In the genomic region with DNA sequence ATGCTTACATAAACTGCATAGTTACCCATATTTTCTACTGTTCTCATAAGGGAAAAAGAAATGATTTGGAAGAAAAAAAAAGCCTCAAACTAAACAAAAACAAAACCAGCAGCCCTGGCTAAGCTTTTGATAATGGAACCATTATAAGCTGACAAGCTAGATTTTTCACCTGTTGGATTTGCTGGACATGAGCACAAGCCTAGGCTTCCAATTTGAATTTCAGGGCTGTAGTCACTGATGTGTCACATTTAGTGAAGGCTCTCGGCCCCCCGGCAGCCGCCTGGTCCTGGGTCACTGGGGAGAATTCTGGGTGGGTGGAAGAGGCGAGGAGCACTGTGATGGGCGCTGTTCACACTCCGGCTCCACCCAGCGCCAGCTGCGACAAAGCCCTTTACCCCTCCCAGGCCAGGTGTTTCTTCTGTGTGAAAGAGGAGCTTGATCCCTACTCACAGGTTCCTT, we compare ENCODE assay signal across 8 cellular contexts. TPM values are rescaled to one million over a fixed set of nuclear protein-coding genes. Genes with fewer than 3 reads are reported as not detected.
A peak's percentile ranks its signal among the peaks of the same experiment; 100 is the strongest.
DNase-seq lines count a peak whose midpoint lies in the region; ATAC-seq and TF ChIP-seq lines count a peak whose summit lies in the region.

No MANE protein-coding gene starts in this region.

- peaks cover 43% of the 10 kb centered on the region for H3K4me1 ChIP-seq in CD8-positive, alpha-beta memory T cell (ENCODE audit: insufficient read depth, low read length)
- no peaks in the 10 kb centered on the region for H3K4me1 ChIP-seq in iPS DF 6.9 (ENCODE audit: control insufficient read depth, insufficient read depth, low read length)

- no peaks in the 10 kb centered on the region for H3K9me3 Mint-ChIP-seq in CD8-positive, alpha-beta memory T cell
- no peaks in the 10 kb centered on the region for H3K9me3 Mint-ChIP-seq in WTC11
- no peaks in the 10 kb centered on the region for H3K9me3 Mint-ChIP-seq in stimulated activated memory B cell treated with anti-CD40 and anti-IgM and Interleukin-4, amounts not matched to agents 10 μg/mL and 1 μg/mL and 100 μg/mL, for 72 hours

- peak overlapping the region; percentile 89 to 99 (median 94) for H3K27ac Mint-ChIP-seq in CD8-positive, alpha-beta memory T cell
- H3K27ac Mint-ChIP-seq in WTC11, result no peak overlapping the region
- H3K27ac Mint-ChIP-seq in stimulated activated memory B cell treated with anti-CD40 and anti-IgM and Interleukin-4, amounts not matched to agents 10 μg/mL and 1 μg/mL and 100 μg/mL, for 72 hours, result peak overlapping the region; percentile 82

- POLR2A ChIA-PET in CD8-positive, alpha-beta memory T cell (lab: Charles Lee), result interaction anchor here (0.6 to 4.2 kb wide), 8 partner anchors 9 to 492 kb away, joined by 3 to 36 read pairs (median 4); a partner anchor contains a TSS
- POLR2A ChIA-PET in WTC11 (lab: Charles Lee), result interaction anchor here (0.6 kb wide), 1 partner anchor 309 kb away, joined by 3 read pairs; no protein-coding TSS in a partner anchor
- POLR2A ChIA-PET in HEK293T (lab: Yijun Ruan, JAX), result interaction anchor here (0.6 kb wide), 1 partner anchor 1703 kb away, joined by 3 read pairs; a partner anchor contains a TSS

- peak overlapping the region; percentile 70 for H3K27ac ChIP-seq in CD8-positive, alpha-beta memory T cell (ENCODE audit: low read depth, low read length)
- H3K27ac ChIP-seq in KOPT-K1 (ENCODE audit: low read depth, low read length, poor library complexity, severe bottlenecking), result peak overlapping the region; percentile 55
- H3K27ac ChIP-seq in iPS DF 6.9 (ENCODE audit: low read length), result no peak overlapping the region

- H3K4me3 Mint-ChIP-seq in CD8-positive, alpha-beta memory T cell, result peak overlapping the region; percentile 88 to 100 (median 95)
- H3K4me3 Mint-ChIP-seq in WTC11, result peak overlapping the region; percentile 83
- peak overlapping the region; percentile 92 for H3K4me3 Mint-ChIP-seq in stimulated activated memory B cell treated with anti-CD40 and anti-IgM and Interleukin-4, amounts not matched to agents 10 μg/mL and 1 μg/mL and 100 μg/mL, for 72 hours

- peaks cover 0 to 8% (median 0%) of the 10 kb centered on the region in 3 donors for H3K36me3 Mint-ChIP-seq in CD8-positive, alpha-beta memory T cell
- H3K36me3 Mint-ChIP-seq in WTC11, result no peaks in the 10 kb centered on the region
- H3K36me3 Mint-ChIP-seq in stimulated activated memory B cell treated with anti-CD40 and anti-IgM and Interleukin-4, amounts not matched to agents 10 μg/mL and 1 μg/mL and 100 μg/mL, for 72 hours, result peaks cover 6% of the 10 kb centered on the region

- CTCF ChIA-PET in CD8-positive, alpha-beta memory T cell (lab: Charles Lee), result interaction anchor here (1.0 to 5.7 kb wide), 6 partner anchors 9 to 465 kb away, joined by 3 to 51 read pairs (median 7); no protein-coding TSS in a partner anchor
- CTCF ChIA-PET in WTC11 (lab: Charles Lee), result interaction anchor here (1.0 to 5.0 kb wide), 7 partner anchors 9 to 466 kb away, joined by 4 to 59 read pairs (median 9); a partner anchor contains a TSS
- CTCF ChIA-PET in HEK293T (lab: Yijun Ruan, JAX), result no interaction called here

- no peak for TF ChIP-seq CTCF in WTC11 (IDR thresholded peaks at IDR 0.05)

- H3K9me3 ChIP-seq in CD8-positive, alpha-beta memory T cell (ENCODE audit: low read length), result no peaks in the 10 kb centered on the region
- H3K9me3 ChIP-seq in KOPT-K1 (ENCODE audit: insufficient read depth, low read length, poor library complexity, severe bottlenecking) (no peaks in the 10 kb centered on the region), iPS DF 6.9 (ENCODE audit: control insufficient read depth, insufficient read depth, low read length) (no peaks in the 10 kb centered on the region)

- H3K27me3 ChIP-seq in CD8-positive, alpha-beta memory T cell (ENCODE audit: insufficient read depth, low read length, poor library complexity, severe bottlenecking), result no peaks in the 10 kb centered on the region
- peaks cover 5% of the 10 kb centered on the region; the same call in 1 of the 2 replicates for H3K27me3 ChIP-seq in iPS DF 6.9 (ENCODE audit: control insufficient read depth, insufficient read depth, low read length)

- ATAC-seq in WTC11, result no peak
- ATAC-seq in stimulated activated memory B cell treated with anti-CD40 and anti-IgM and Interleukin-4, amounts not matched to agents 10 μg/mL and 1 μg/mL and 100 μg/mL, for 72 hours, result no peak

- peaks cover 0 to 2% of the 10 kb centered on the region in 2 donors for H3K27me3 Mint-ChIP-seq in CD8-positive, alpha-beta memory T cell
- peaks cover 28% of the 10 kb centered on the region for H3K27me3 Mint-ChIP-seq in WTC11 (ENCODE audit: low read depth)
- no peaks in the 10 kb centered on the region for H3K27me3 Mint-ChIP-seq in stimulated activated memory B cell treated with anti-CD40 and anti-IgM and Interleukin-4, amounts not matched to agents 10 μg/mL and 1 μg/mL and 100 μg/mL, for 72 hours

- no CpG with 5 or more reads among the region's 8 CpGs for WGBS in iPS DF 6.9 (ENCODE audit: insufficient coverage, insufficient read length)

- peaks cover 43 to 69% (median 47%) of the 10 kb centered on the region in 3 donors for H3K4me1 Mint-ChIP-seq in CD8-positive, alpha-beta memory T cell
- H3K4me1 Mint-ChIP-seq in WTC11, result peaks cover 21% of the 10 kb centered on the region
- peaks cover 70% of the 10 kb centered on the region for H3K4me1 Mint-ChIP-seq in stimulated activated memory B cell treated with anti-CD40 and anti-IgM and Interleukin-4, amounts not matched to agents 10 μg/mL and 1 μg/mL and 100 μg/mL, for 72 hours

- no peaks in the 10 kb centered on the region for H3K36me3 ChIP-seq in CD8-positive, alpha-beta memory T cell (ENCODE audit: insufficient read depth, low read length)
- H3K36me3 ChIP-seq in KOPT-K1 (ENCODE audit: insufficient read depth, low read length), result no peaks in the 10 kb centered on the region
- no peaks in the 10 kb centered on the region for H3K36me3 ChIP-seq in iPS DF 6.9 (ENCODE audit: control insufficient read depth, insufficient read depth, low read length)

- peak overlapping the region; percentile 86 for H3K4me3 ChIP-seq in CD8-positive, alpha-beta memory T cell (ENCODE audit: low read length)
- H3K4me3 ChIP-seq in iPS DF 6.9 (ENCODE audit: low read length), result peak overlapping the region; percentile 64; the same call in 1 of the 2 replicates

- no peak for DNase-seq in CD8-positive, alpha-beta memory T cell
- no peak for DNase-seq in WTC11 (ENCODE audit: low spot score)
- no peak for DNase-seq in iPS DF 6.9 (ENCODE audit: low read depth, low spot score)
- DNase-seq in foreskin melanocyte, result no peak
- no peak for DNase-seq in HK-2 (ENCODE audit: unreplicated experiment)
- DNase-seq in HEK293T (ENCODE audit: extremely low spot score), result no peak

TF ChIP-seq in WTC11, 78 proteins besides CTCF, POLR2A, EP300 and RAD21 (continues in another document):
- TF ChIP-seq, protein P1, sequence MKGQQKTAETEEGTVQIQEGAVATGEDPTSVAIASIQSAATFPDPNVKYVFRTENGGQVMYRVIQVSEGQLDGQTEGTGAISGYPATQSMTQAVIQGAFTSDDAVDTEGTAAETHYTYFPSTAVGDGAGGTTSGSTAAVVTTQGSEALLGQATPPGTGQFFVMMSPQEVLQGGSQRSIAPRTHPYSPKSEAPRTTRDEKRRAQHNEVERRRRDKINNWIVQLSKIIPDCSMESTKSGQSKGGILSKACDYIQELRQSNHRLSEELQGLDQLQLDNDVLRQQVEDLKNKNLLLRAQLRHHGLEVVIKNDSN (CRISPR knock-in tag; IDR thresholded peaks at IDR 0.05), result no peak
- TF ChIP-seq ZNF396 (CRISPR knock-in tag; IDR thresholded peaks at IDR 0.05; ENCODE audit: borderline replicate concordance) (no peak), ZNF423 (CRISPR knock-in tag; IDR thresholded peaks at IDR 0.05) (no peak)

TF ChIP-seq in HEK293T, 16 proteins besides CTCF, POLR2A, EP300 and RAD21:
- TF ChIP-seq, protein P2, sequence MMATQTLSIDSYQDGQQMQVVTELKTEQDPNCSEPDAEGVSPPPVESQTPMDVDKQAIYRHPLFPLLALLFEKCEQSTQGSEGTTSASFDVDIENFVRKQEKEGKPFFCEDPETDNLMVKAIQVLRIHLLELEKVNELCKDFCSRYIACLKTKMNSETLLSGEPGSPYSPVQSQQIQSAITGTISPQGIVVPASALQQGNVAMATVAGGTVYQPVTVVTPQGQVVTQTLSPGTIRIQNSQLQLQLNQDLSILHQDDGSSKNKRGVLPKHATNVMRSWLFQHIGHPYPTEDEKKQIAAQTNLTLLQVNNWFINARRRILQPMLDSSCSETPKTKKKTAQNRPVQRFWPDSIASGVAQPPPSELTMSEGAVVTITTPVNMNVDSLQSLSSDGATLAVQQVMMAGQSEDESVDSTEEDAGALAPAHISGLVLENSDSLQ (IDR thresholded peaks at IDR 0.05), result no peak
- TF ChIP-seq LEF1 (IDR thresholded peaks at IDR 0.05; ENCODE audit: borderline replicate concordance) (no peak), SUZ12 (IDR thresholded peaks at IDR 0.05) (no peak), L3MBTL2 (conservative IDR thresholded peaks at IDR 0.05) (no peak), ELF4 (IDR thresholded peaks at IDR 0.05) (no peak), FOXK2 (IDR thresholded peaks at IDR 0.05) (no peak), SP1 (IDR thresholded peaks at IDR 0.05) (no peak), FOXA1 (IDR thresholded peaks at IDR 0.05) (no peak), FOXM1 (IDR thresholded peaks at IDR 0.05; ENCODE audit: borderline replicate concordance) (no peak), HDGF (IDR thresholded peaks at IDR 0.05; ENCODE audit: borderline replicate concordance) (no peak), ARNT (IDR thresholded peaks at IDR 0.05) (no peak), CTBP1 (IDR thresholded peaks at IDR 0.05; ENCODE audit: borderline replicate concordance) (no peak), BHLHE40 (IDR thresholded peaks at IDR 0.05; ENCODE audit: borderline replicate concordance) (no peak), NFRKB (IDR thresholded peaks at IDR 0.05) (no peak), TARDBP (IDR thresholded peaks at IDR 0.05) (no peak), ZNF384 (IDR thresholded peaks at IDR 0.05) (no peak)

RNA-seq across cellular contexts. Expression of a gene that starts 4.6 kb away (rescaled TPM):
- 1 to 10 TPM in 1 of 2 experiments, under 1 TPM in 1; 0.84 to 1.1 TPM for total RNA-seq in CD8-positive, alpha-beta memory T cell
- 0.97 TPM for polyA plus RNA-seq in CD8-positive, alpha-beta memory T cell
- 0.46 to 0.73 TPM (median 0.46 TPM) in 3 replicates for total RNA-seq in WTC11 (2021)
